In genomic region chr21:41425588-41425953, GRCh38 we compare ENCODE assay signal across 8 cellular contexts. TPM values are rescaled to one million over a fixed set of nuclear protein-coding genes. Genes with fewer than 3 reads are reported as not detected.
DNase-seq lines count a peak whose midpoint lies in the region; ATAC-seq and TF ChIP-seq lines count a peak whose summit lies in the region.

No MANE protein-coding gene starts in this region.

- H3K27me3 ChIP-seq in A673 (replicated peaks; ENCODE audit: insufficient read depth, low read depth, low read length, poor library complexity) (peaks cover 15% of the 10 kb centered on the region), muscle layer of duodenum (ENCODE audit: low read depth, low read length) (no peaks in the 10 kb centered on the region)

- peak overlapping the region; percentile 95 for H3K27ac Mint-ChIP-seq in central memory CD8-positive, alpha-beta T cell (ENCODE audit: low read depth)

- DNase-seq in A673 (ENCODE audit: low spot score) (no peak), AG20443 (ENCODE audit: low spot score) (no peak), cerebellar cortex (ENCODE audit: low spot score) (no peak), NCI-H1105 (lab: John Stamatoyannopoulos, UW) (no peak)
- no peak for DNase-seq in central memory CD8-positive, alpha-beta T cell (ENCODE audit: low spot score in 2 of 2)
- no peak for DNase-seq in stimulated activated CD8-positive, alpha-beta memory T cell treated with anti-CD3 and anti-CD28 coated beads, Interleukin-4, amount 100 ng/mL, for 48 hours

- no peaks in the 10 kb centered on the region for H3K9me3 Mint-ChIP-seq in central memory CD8-positive, alpha-beta T cell

- BruUV-seq in A673 (replicated peaks; lab: Mats Ljungman, UMichigan), result no TSS peak

- no peak for TF ChIP-seq CTCF in A673 (conservative IDR thresholded peaks at IDR 0.05; ENCODE audit: low read depth, low read length)

- peaks cover 25% of the 10 kb centered on the region for H3K4me1 Mint-ChIP-seq in central memory CD8-positive, alpha-beta T cell

- H3K27ac ChIP-seq in A673 (ENCODE audit: low read depth, low read length, poor library complexity, severe bottlenecking) (no peak overlapping the region), muscle layer of duodenum (ENCODE audit: low read length) (peak overlapping the region; percentile 74)

- CTCF ChIA-PET in A673 (lab: Charles Lee), result no interaction called here

- POLR2A ChIA-PET in A673 (lab: Charles Lee; ENCODE audit: low non-redundant PET), result no interaction called here

- no peaks in the 10 kb centered on the region for H3K9me3 ChIP-seq in A673 (ENCODE audit: low read depth, low read length, poor library complexity, severe bottlenecking)
- H3K9me3 ChIP-seq in muscle layer of duodenum (ENCODE audit: control insufficient read depth in 1 of 2, low read length in 2 of 2), result no peaks in the 10 kb centered on the region

- no peaks in the 10 kb centered on the region for H3K36me3 ChIP-seq in A673 (ENCODE audit: insufficient read depth, low read length, poor library complexity, severe bottlenecking)
- peaks cover 4 to 6% of the 10 kb centered on the region in 2 donors for H3K36me3 ChIP-seq in muscle layer of duodenum (ENCODE audit: control insufficient read depth in 1 of 2, insufficient read depth in 2 of 2, low read length in 2 of 2)

- H3K4me3 Mint-ChIP-seq in central memory CD8-positive, alpha-beta T cell, result peak overlapping the region; percentile 89

- intact Hi-C loops in A673 (cut with micrococcal nuclease; ENCODE audit: unreplicated experiment), result no loop called here

- H3K36me3 Mint-ChIP-seq in central memory CD8-positive, alpha-beta T cell (ENCODE audit: insufficient read depth), result peaks cover 5% of the 10 kb centered on the region

- no peaks in the 10 kb centered on the region for H3K27me3 Mint-ChIP-seq in central memory CD8-positive, alpha-beta T cell

- H3K4me3 ChIP-seq in A673 (ENCODE audit: low read depth, low read length, poor library complexity, severe bottlenecking), result peak overlapping the region; percentile 39
- H3K4me3 ChIP-seq in muscle layer of duodenum (ENCODE audit: low read depth in 1 of 2, low read length in 2 of 2), result peak overlapping the region; percentile 74 to 78

- peak; percentile 7 for ATAC-seq in HG03175 (IDR thresholded peaks at IDR 0.05; ENCODE audit: unreplicated experiment)
- ATAC-seq in central memory CD8-positive, alpha-beta T cell (replicated peaks; ENCODE audit: extremely low read depth, poor library complexity, severe bottlenecking), result no peak

- H3K4me1 ChIP-seq in A673 (ENCODE audit: insufficient read depth, low read length, poor library complexity, severe bottlenecking) (no peaks in the 10 kb centered on the region), muscle layer of duodenum (ENCODE audit: control insufficient read depth in 1 of 2, insufficient read depth in 2 of 2, low read length in 2 of 2) (peaks cover 3 to 9% of the 10 kb centered on the region in 2 donors)

RNA-seq across cellular contexts. Expression of gene MX1, which starts 0.5 kb away (rescaled TPM):
- 1.2 and 1.7 TPM in 2 replicates for total RNA-seq in A673 (2021)
